21 cellular contexts compared by ENCODE assay signal in the genomic region with DNA sequence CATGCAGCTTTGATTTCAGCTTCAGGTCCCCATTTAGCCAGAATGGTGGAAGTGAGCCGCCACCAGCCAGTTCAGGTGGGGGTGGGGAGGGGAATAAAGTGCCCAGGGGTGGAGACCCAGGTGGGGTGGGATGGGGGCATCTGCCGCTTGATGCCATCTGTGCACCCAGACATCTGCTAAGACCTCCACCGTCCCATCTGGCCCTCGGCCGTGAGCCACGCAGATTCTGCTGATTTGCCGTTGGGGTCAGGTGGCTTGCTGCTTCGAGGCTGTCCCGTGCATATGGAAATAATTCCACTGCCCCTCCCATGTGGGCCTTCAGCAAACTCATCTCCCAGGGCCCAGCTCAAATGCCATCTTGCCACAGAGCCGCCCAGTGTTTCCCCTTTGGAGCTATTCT.
DNase-seq lines count a peak whose midpoint lies in the region; ATAC-seq, FAIRE-seq and TF ChIP-seq lines count a peak whose summit lies in the region.
"Had no signal": no experiment of that assay in that cellular context is flagged by ENCODE, and none has a peak within 500 bp of the region (broad histone marks: within the 10 kb centered on the region; RNA-seq: fewer than 3 reads in every experiment).

No MANE protein-coding gene starts in this region.

- in situ Hi-C loops in gastrocnemius medialis (cut with MboI; ENCODE audit: low sequenced_read_pairs in 4 of 4), result no loop called here

- no peak for FAIRE-seq in frontal cortex (lab: Jason Lieb, UNC)
- FAIRE-seq: GM12878, HepG2, K562 had no signal

- no peaks in the 10 kb centered on the region for H3K36me3 Mint-ChIP-seq in type B pancreatic cell

- no peaks in the 10 kb centered on the region for H3K4me1 ChIP-seq in gastrocnemius medialis

- DNase-seq in NCI-H1694 treated with DMSO at 0.1 percent for 48 hours (lab: John Stamatoyannopoulos, UW) (peak; percentile 12), NCI-H526 (lab: John Stamatoyannopoulos, UW) (peak; percentile 61 to 79), coronary artery (ENCODE audit: low spot score) (peak; percentile 49), type B pancreatic cell (ENCODE audit: extremely low spot score, unreplicated experiment) (no peak), frontal cortex (ENCODE audit: low spot score in 2 of 2) (no peak), gastrocnemius medialis (no peak)
- DNase-seq: CD4-positive, alpha-beta T cell; COR-L47; DND-41; H7; NCI-H1092 treated with DMSO at 0.1 percent for 48 hours; NCI-H1436 treated with DMSO at 0.1 percent for 48 hours; NCI-H2029 treated with DMSO at 0.1 percent for 48 hours; NCI-H446; OCI-M1; Right ventricle myocardium superior had no signal

- no peaks in the 10 kb centered on the region for H3K9me3 Mint-ChIP-seq in type B pancreatic cell
- H3K9me3 Mint-ChIP-seq: CD4-positive, alpha-beta T cell had no signal

- intact Hi-C loops in gastrocnemius medialis (cut with DNase I; ENCODE audit: low total_unique reads), result no loop called here

- H3K36me3 ChIP-seq in gastrocnemius medialis, result no peaks in the 10 kb centered on the region

- no peak for ATAC-seq in gastrocnemius medialis
- ATAC-seq in GM21360 (IDR thresholded peaks at IDR 0.05; ENCODE audit: unreplicated experiment), result no peak
- ATAC-seq: GM12878, HepG2, K562 had no signal

- H3K27me3 ChIP-seq in gastrocnemius medialis, result no peaks in the 10 kb centered on the region

- H3K9me3 ChIP-seq in gastrocnemius medialis, result no peaks in the 10 kb centered on the region

- H3K27ac Mint-ChIP-seq in type B pancreatic cell, result peak overlapping the region; percentile 13
- H3K27ac Mint-ChIP-seq: CD4-positive, alpha-beta T cell had no signal

- H3K4me3 ChIP-seq in coronary artery, result no peak overlapping the region
- H3K4me3 ChIP-seq in gastrocnemius medialis, result no peak overlapping the region
- H3K4me3 ChIP-seq: GM12878, K562 had no signal

- TF ChIP-seq POLR2A in gastrocnemius medialis (IDR thresholded peaks at IDR 0.05), result no peak

- no peaks in the 10 kb centered on the region for H3K27me3 Mint-ChIP-seq in type B pancreatic cell

- H3K27ac ChIP-seq in coronary artery (no peak overlapping the region), gastrocnemius medialis (no peak overlapping the region)
- H3K27ac ChIP-seq: HL-60 had no signal

- TF ChIP-seq CTCF in coronary artery (IDR thresholded peaks at IDR 0.05) (no peak), type B pancreatic cell (conservative IDR thresholded peaks at IDR 0.05) (no peak), gastrocnemius medialis (IDR thresholded peaks at IDR 0.05 in 4 of 5, conservative IDR thresholded peaks at IDR 0.05 in 1 of 5) (no peak)

- H3K4me3 Mint-ChIP-seq in type B pancreatic cell, result no peak overlapping the region
- H3K4me3 Mint-ChIP-seq: CD4-positive, alpha-beta T cell had no signal

- peaks cover 51% of the 10 kb centered on the region for H3K4me1 Mint-ChIP-seq in type B pancreatic cell (ENCODE audit: unreplicated experiment)

Comparison
In these comparisons a context has a peak if more than half of its experiments do, and no peak if none do; other contexts are left out.
1. DNase-seq: peak in NCI-H1694 treated with DMSO at 0.1 percent for 48 hours (single experiment), NCI-H526 (2 of 2) and coronary artery (single experiment); none in type B pancreatic cell (single experiment), frontal cortex (0 of 2) and gastrocnemius medialis (0 of 2).